20 cellular contexts compared by ENCODE assay signal in the genomic region with DNA sequence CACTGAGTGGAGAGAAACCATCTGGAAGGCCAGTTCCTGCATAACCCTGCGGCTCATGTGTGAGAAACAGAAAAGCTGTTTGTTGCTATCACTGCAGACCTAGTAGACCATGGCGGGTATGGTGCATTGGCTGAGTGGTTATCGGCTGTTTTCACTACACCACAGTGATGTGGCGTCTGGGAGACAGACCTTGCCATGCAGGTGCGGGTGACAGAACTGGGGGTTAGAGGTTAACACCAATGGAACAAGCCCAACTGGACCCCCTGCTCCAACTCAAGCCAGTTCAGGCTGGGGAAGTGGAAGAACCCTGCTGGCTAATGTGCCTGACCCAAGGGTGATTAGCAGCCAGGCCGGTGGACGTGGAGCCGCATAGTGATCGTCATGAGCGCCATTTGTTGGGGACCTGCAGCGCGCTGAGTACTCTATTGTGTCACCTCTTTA.
DNase-seq lines count a peak whose midpoint lies in the region; ATAC-seq and TF ChIP-seq lines count a peak whose summit lies in the region.
"Had no signal": no experiment of that assay in that cellular context is flagged by ENCODE, and none has a peak within 500 bp of the region (broad histone marks: within the 10 kb centered on the region; RNA-seq: fewer than 3 reads in every experiment).

No MANE protein-coding gene starts in this region.

- peak overlapping the region; percentile 89 to 99 for H3K27ac Mint-ChIP-seq in activated naive CD4-positive, alpha-beta T cell treated with anti-CD3 and anti-CD28 coated beads, Interleukin-2, amount 50 U/mL, for 72 hours
- H3K27ac Mint-ChIP-seq in activated naive CD8-positive, alpha-beta T cell treated with anti-CD3 and anti-CD28 coated beads, Interleukin-2, amount 50 U/mL, for 24 hours, result peak overlapping the region; percentile 93
- H3K27ac Mint-ChIP-seq in T-helper 2 cell treated with Interferon-gamma antibody and Interleukin-4, amounts not matched to agents 5 μg/mL and 100 μg/mL, for 36 hours, result no peak overlapping the region
- H3K27ac Mint-ChIP-seq: nephron progenitor cell, progenitor cell of endocrine pancreas had no signal

- no peak for ATAC-seq in activated naive CD4-positive, alpha-beta T cell treated with anti-CD3 and anti-CD28 coated beads, Interleukin-2, amount 50 U/mL, for 72 hours
- ATAC-seq in GM19351 (IDR thresholded peaks at IDR 0.05; ENCODE audit: unreplicated experiment), result peak; percentile 33
- ATAC-seq in activated naive CD8-positive, alpha-beta T cell treated with anti-CD3 and anti-CD28 coated beads, Interleukin-2, amount 50 U/mL, for 24 hours, result no peak
- no peak for ATAC-seq in HG03565 (IDR thresholded peaks at IDR 0.05; ENCODE audit: unreplicated experiment)

- H3K4me1 Mint-ChIP-seq in activated naive CD8-positive, alpha-beta T cell treated with anti-CD3 and anti-CD28 coated beads, Interleukin-2, amount 50 U/mL, for 24 hours, result peaks cover 86% of the 10 kb centered on the region
- H3K4me1 Mint-ChIP-seq in T-helper 2 cell treated with Interferon-gamma antibody and Interleukin-4, amounts not matched to agents 5 μg/mL and 100 μg/mL, for 36 hours (ENCODE audit: low read depth), result peaks cover 25% of the 10 kb centered on the region

- no peak for TF ChIP-seq CTCF in sigmoid colon (IDR thresholded peaks at IDR 0.05)

- peaks cover 0 to 5% of the 10 kb centered on the region in 2 donors for H3K9me3 Mint-ChIP-seq in activated naive CD4-positive, alpha-beta T cell treated with anti-CD3 and anti-CD28 coated beads, Interleukin-2, amount 50 U/mL, for 72 hours
- no peaks in the 10 kb centered on the region for H3K9me3 Mint-ChIP-seq in activated naive CD8-positive, alpha-beta T cell treated with anti-CD3 and anti-CD28 coated beads, Interleukin-2, amount 50 U/mL, for 24 hours
- no peaks in the 10 kb centered on the region for H3K9me3 Mint-ChIP-seq in T-helper 2 cell treated with Interferon-gamma antibody and Interleukin-4, amounts not matched to agents 5 μg/mL and 100 μg/mL, for 36 hours
- H3K9me3 Mint-ChIP-seq: CD4-positive, CD25-positive, alpha-beta regulatory T cell; nephron progenitor cell had no signal

- H3K36me3 Mint-ChIP-seq in activated naive CD4-positive, alpha-beta T cell treated with anti-CD3 and anti-CD28 coated beads, Interleukin-2, amount 50 U/mL, for 72 hours, result peaks cover 0 to 6% of the 10 kb centered on the region in 2 donors
- no peaks in the 10 kb centered on the region for H3K36me3 Mint-ChIP-seq in activated naive CD8-positive, alpha-beta T cell treated with anti-CD3 and anti-CD28 coated beads, Interleukin-2, amount 50 U/mL, for 24 hours (ENCODE audit: low read depth)
- H3K36me3 Mint-ChIP-seq in T-helper 2 cell treated with Interferon-gamma antibody and Interleukin-4, amounts not matched to agents 5 μg/mL and 100 μg/mL, for 36 hours (ENCODE audit: low read depth), result no peaks in the 10 kb centered on the region
- H3K36me3 Mint-ChIP-seq: CD4-positive, CD25-positive, alpha-beta regulatory T cell had no signal

- H3K4me3 ChIP-seq in sigmoid colon, result no peak overlapping the region
- H3K4me3 ChIP-seq: coronary artery, thyroid gland had no signal

- no peak for TF ChIP-seq EP300 in sigmoid colon (IDR thresholded peaks at IDR 0.05)

- TF ChIP-seq POLR2A in sigmoid colon (IDR thresholded peaks at IDR 0.05), result no peak

- H3K4me3 Mint-ChIP-seq in activated naive CD8-positive, alpha-beta T cell treated with anti-CD3 and anti-CD28 coated beads, Interleukin-2, amount 50 U/mL, for 24 hours, result no peak overlapping the region
- H3K4me3 Mint-ChIP-seq in T-helper 2 cell treated with Interferon-gamma antibody and Interleukin-4, amounts not matched to agents 5 μg/mL and 100 μg/mL, for 36 hours, result no peak overlapping the region
- H3K4me3 Mint-ChIP-seq: CD4-positive, CD25-positive, alpha-beta regulatory T cell; nephron progenitor cell had no signal

- no peaks in the 10 kb centered on the region for H3K36me3 ChIP-seq in sigmoid colon
- H3K36me3 ChIP-seq: thyroid gland had no signal

- no peaks in the 10 kb centered on the region for H3K27me3 Mint-ChIP-seq in activated naive CD8-positive, alpha-beta T cell treated with anti-CD3 and anti-CD28 coated beads, Interleukin-2, amount 50 U/mL, for 24 hours
- no peaks in the 10 kb centered on the region for H3K27me3 Mint-ChIP-seq in T-helper 2 cell treated with Interferon-gamma antibody and Interleukin-4, amounts not matched to agents 5 μg/mL and 100 μg/mL, for 36 hours (ENCODE audit: low read depth)

- H3K27me3 ChIP-seq in sigmoid colon, result peaks cover 0 to 37% (median 7%) of the 10 kb centered on the region in 3 donors
- H3K27me3 ChIP-seq: thyroid gland had no signal

- intact Hi-C loops in sigmoid colon (cut with DNase I), result no loop called here

- peaks cover 0 to 6% (median 2%) of the 10 kb centered on the region in 4 donors for H3K4me1 ChIP-seq in sigmoid colon

- 91 to 93% methylated on average over 12 of the region's 12 CpGs for WGBS in sigmoid colon, 2 donors

- H3K9me3 ChIP-seq in sigmoid colon, result no peaks in the 10 kb centered on the region
- H3K9me3 ChIP-seq: thyroid gland had no signal

- DNase-seq in activated naive CD4-positive, alpha-beta T cell treated with anti-CD3 and anti-CD28 coated beads, Interleukin-2, amount 50 U/mL, for 72 hours (ENCODE audit: low spot score in 2 of 2), result peak in 1 of 2 donors; percentile 37
- no peak for DNase-seq in activated naive CD4-positive, alpha-beta T cell treated with anti-CD3 and anti-CD28 coated beads, Interleukin-2, amount 50 U/mL, for 16 hours
- DNase-seq in activated naive CD8-positive, alpha-beta T cell treated with anti-CD3 and anti-CD28 coated beads, Interleukin-2, amount 50 U/mL, for 24 hours, result no peak
- DNase-seq in sigmoid colon, result peak; percentile 52
- DNase-seq in activated CD8-positive, alpha-beta memory T cell treated with anti-CD3 and anti-CD28 coated beads for 24 hours, result no peak
- no peak for DNase-seq in T-helper 2 cell treated with Interferon-gamma antibody and Interleukin-4, amounts not matched to agents 5 μg/mL and 100 μg/mL, for 36 hours (ENCODE audit: low spot score)
- DNase-seq: activated CD4-positive, alpha-beta T cell treated with anti-CD3 and anti-CD28 coated beads for 4 hours; CD4-positive, CD25-positive, alpha-beta regulatory T cell; HCEC 1CT; NCI-H1105 treated with DMSO at 0.1 percent for 48 hours; NCI-H2107; NCI-H526; nephron progenitor cell; stimulated activated CD4-positive, alpha-beta T cell treated with anti-CD3 and anti-CD28 coated beads, Interleukin-1b, Interleukin-23, amount 100 ng/mL, for 48 hours; stimulated activated naive CD4-positive, alpha-beta T cell; thyroid gland had no signal

- no peak overlapping the region for H3K27ac ChIP-seq in sigmoid colon
- H3K27ac ChIP-seq: coronary artery, thyroid gland had no signal
